In genomic region chr20:3171391-3172125, GRCh38 we compare ENCODE assay signal across 18 cellular contexts. TPM values are rescaled to one million over a fixed set of nuclear protein-coding genes. Genes with fewer than 3 reads are reported as not detected.
DNase-seq lines count a peak whose midpoint lies in the region; TF ChIP-seq lines count a peak whose summit lies in the region.
"Had no signal": no experiment of that assay in that cellular context is flagged by ENCODE, and none has a peak within 500 bp of the region (broad histone marks: within the 10 kb centered on the region; RNA-seq: fewer than 3 reads in every experiment).

No MANE protein-coding gene starts in this region.

- TF ChIP-seq CTCF in mesothelial cell of epicardium (IDR thresholded peaks at IDR 0.05; ENCODE audit: unreplicated experiment) (no peak), vagina (IDR thresholded peaks at IDR 0.05) (no peak)

- H3K9me3 Mint-ChIP-seq in mesothelial cell of epicardium = no peaks in the 10 kb centered on the region

- H3K9ac ChIP-seq in BLaER1 = no peak overlapping the region

- H3K4me3 ChIP-seq in BLaER1 = no peak overlapping the region
- no peak overlapping the region for H3K4me3 ChIP-seq in vagina
- H3K4me3 ChIP-seq: Peyer's patch had no signal

- H3K4me1 Mint-ChIP-seq in mesothelial cell of epicardium = peaks cover 27% of the 10 kb centered on the region

- intact Hi-C loops in vagina (cut with DNase I) = no loop called here

- H3K9me3 ChIP-seq in BLaER1 (no peaks in the 10 kb centered on the region), vagina (no peaks in the 10 kb centered on the region)
- H3K9me3 ChIP-seq: breast epithelium, gastrocnemius medialis, Peyer's patch, thoracic aorta had no signal

- in situ Hi-C loops in G401 (cut with HindIII; ENCODE audit: low sequenced_read_pairs) = no loop called here

- H3K4me3 Mint-ChIP-seq in mesothelial cell of epicardium = peak overlapping the region; percentile 78

- H3K27ac Mint-ChIP-seq in mesothelial cell of epicardium = no peak overlapping the region

- H3K27ac ChIP-seq in BLaER1 = no peak overlapping the region
- peak overlapping the region; percentile 4 for H3K27ac ChIP-seq in angular gyrus (ENCODE audit: low read depth, low read length)
- no peak overlapping the region for H3K27ac ChIP-seq in vagina
- H3K27ac ChIP-seq: breast epithelium, Peyer's patch, thoracic aorta had no signal

- H3K4me2 ChIP-seq in BLaER1 = 0 out of 2 replicates have a peak overlapping the region, but pooled peaks have one; percentile 98

- peaks cover 31% of the 10 kb centered on the region for H3K27me3 Mint-ChIP-seq in mesothelial cell of epicardium (ENCODE audit: low read depth)

- H3K36me3 ChIP-seq in BLaER1 (no peaks in the 10 kb centered on the region), vagina (no peaks in the 10 kb centered on the region)
- H3K36me3 ChIP-seq: breast epithelium, gastrocnemius medialis, Peyer's patch, thoracic aorta had no signal

- H4K20me1 ChIP-seq in BLaER1 = peaks cover 56% of the 10 kb centered on the region

- DNase-seq in G401 (ENCODE audit: low spot score) (peak; percentile 36), mesothelial cell of epicardium (ENCODE audit: low spot score in 2 of 2, unreplicated experiment in 2 of 2) (no peak), NCI-H748 (lab: John Stamatoyannopoulos, UW; ENCODE audit: unreplicated experiment) (no peak), DMS153 treated with DMSO at 0.1 percent for 48 hours (lab: John Stamatoyannopoulos, UW; ENCODE audit: unreplicated experiment) (no peak), vagina (ENCODE audit: extremely low spot score in 2 of 2) (no peak), NCI-H748 treated with DMSO at 0.1 percent for 48 hours (lab: John Stamatoyannopoulos, UW) (no peak)
- DNase-seq: activated CD4-positive, CD25-positive, alpha-beta regulatory T cell treated with anti-CD3 and anti-CD28 coated beads, Interleukin-2, amount 50 U/mL, for 72 hours; gastrocnemius medialis; islet precursor cell; midbrain; NCI-H187 treated with DMSO at 0.1 percent for 48 hours; NCI-H526; Peyer's patch; T-helper 1 cell had no signal

- no peak for TF ChIP-seq POLR2A in vagina (IDR thresholded peaks at IDR 0.05)

- peaks cover 2% of the 10 kb centered on the region for H3K36me3 Mint-ChIP-seq in mesothelial cell of epicardium

- H3K4me1 ChIP-seq in BLaER1 = peaks cover 14% of the 10 kb centered on the region
- H3K4me1 ChIP-seq in vagina = peaks cover 28% of the 10 kb centered on the region

- peaks cover 83% of the 10 kb centered on the region for H3K27me3 ChIP-seq in BLaER1
- H3K27me3 ChIP-seq in vagina = no peaks in the 10 kb centered on the region
- H3K27me3 ChIP-seq: breast epithelium, gastrocnemius medialis, Peyer's patch had no signal

RNA-seq across cellular contexts. Expression of gene LZTS3, which starts 1.8 kb away (rescaled TPM):
- total RNA-seq in G401 (2014; rRNA removed; shearing (Covaris generic)) = 10.4 and 15.2 TPM in 2 replicates
- 14.1 to 15.1 TPM (median 14.2 TPM) in 3 replicates for total RNA-seq in mesothelial cell of epicardium
- 12.8 TPM for total RNA-seq in vagina

RNA-seq across cellular contexts. Expression of gene FASTKD5, which starts 11.9 kb away (rescaled TPM):
- total RNA-seq in G401 (2014; rRNA removed; shearing (Covaris generic)) = 13.0 and 19.4 TPM in 2 replicates
- total RNA-seq in mesothelial cell of epicardium (19.1 to 19.8 TPM (median 19.7 TPM) in 3 replicates), vagina (10.3 TPM)

RNA-seq across cellular contexts. Expression of gene UBOX5, which starts 11.9 kb away (rescaled TPM):
- 3.8 and 8.8 TPM in 2 replicates for total RNA-seq in G401 (2014; rRNA removed; shearing (Covaris generic))
- total RNA-seq in mesothelial cell of epicardium = 11.6 to 12.3 TPM (median 11.6 TPM) in 3 replicates
- total RNA-seq in vagina = 7.6 TPM

RNA-seq across cellular contexts. Expression of gene DDRGK1, which starts 32.9 kb away (rescaled TPM):
- 22.4 and 23.9 TPM in 2 replicates for total RNA-seq in G401 (2014; rRNA removed; shearing (Covaris generic))
- 62.7 to 63.0 TPM (median 63.0 TPM) in 3 replicates for total RNA-seq in mesothelial cell of epicardium
- 61.4 TPM for total RNA-seq in vagina

RNA-seq across cellular contexts. Expression of gene ITPA, which starts 37.7 kb away (rescaled TPM):
- 78.9 and 91.6 TPM in 2 replicates for total RNA-seq in G401 (2014; rRNA removed; shearing (Covaris generic))
- total RNA-seq in mesothelial cell of epicardium (54.7 to 59.3 TPM (median 57.6 TPM) in 3 replicates), vagina (52.5 TPM)
